ENCODE assay signal across 8 cellular contexts in the genomic region with DNA sequence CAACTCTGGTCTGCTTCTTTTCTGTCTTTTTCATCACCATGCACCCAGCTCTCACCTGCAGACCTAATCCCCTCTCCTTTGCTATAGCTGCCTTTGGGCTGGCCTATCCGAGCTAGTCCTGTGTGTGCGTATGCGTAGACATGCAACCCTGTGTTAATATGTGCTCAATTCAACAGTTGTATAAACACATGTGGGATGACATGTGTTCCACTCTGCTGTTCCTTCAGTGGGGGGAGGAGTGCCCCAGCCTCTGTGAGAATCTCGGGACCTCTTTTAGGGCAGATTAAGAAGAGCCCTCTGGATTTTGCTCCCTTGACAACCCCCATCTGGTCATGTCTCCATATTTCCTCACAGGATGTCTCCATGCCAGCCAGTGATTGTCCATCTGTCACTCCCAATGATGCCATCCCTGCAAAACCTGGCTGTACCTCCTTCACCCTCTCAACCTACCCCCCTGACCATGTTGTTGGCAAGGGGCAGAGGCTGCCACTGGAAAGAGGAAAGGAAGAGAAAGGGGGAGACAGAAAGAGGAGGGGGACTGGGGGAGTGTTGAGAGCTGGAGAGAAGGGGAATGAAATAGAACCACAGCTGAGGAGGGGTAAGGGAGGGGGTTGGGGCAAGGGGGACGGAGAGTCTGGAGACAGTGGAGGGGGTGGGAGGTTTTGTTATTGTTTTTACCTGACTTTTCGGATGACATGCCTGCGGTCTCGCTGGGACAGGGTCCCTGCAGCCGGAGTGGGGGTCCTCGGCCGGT. TPM values are rescaled to one million over a fixed set of nuclear protein-coding genes. Genes with fewer than 3 reads are reported as not detected.
A peak's percentile ranks its signal among the peaks of the same experiment; 100 is the strongest.
DNase-seq lines count a peak whose midpoint lies in the region; ATAC-seq and TF ChIP-seq lines count a peak whose summit lies in the region.
"Had no signal": no experiment of that assay in that cellular context is flagged by ENCODE, and none has a peak within 500 bp of the region (broad histone marks: within the 10 kb centered on the region; RNA-seq: fewer than 3 reads in every experiment).

No MANE protein-coding gene starts in this region.

- H3K9me3 ChIP-seq in HUES48 (ENCODE audit: control insufficient read depth, insufficient read depth, low read length) (no peaks in the 10 kb centered on the region), iPS-18a (ENCODE audit: control insufficient read depth, low read depth, low read length) (no peaks in the 10 kb centered on the region), body of pancreas (no peaks in the 10 kb centered on the region)

- no peak for TF ChIP-seq CTCF in body of pancreas (IDR thresholded peaks at IDR 0.05)

- H3K27ac ChIP-seq in HUES48 (ENCODE audit: low read depth, low read length) = no peak overlapping the region
- H3K27ac ChIP-seq in iPS-18a (ENCODE audit: low read length) = no peak overlapping the region
- H3K27ac ChIP-seq in substantia nigra (ENCODE audit: low read depth, low read length, poor library complexity, severe bottlenecking) = peak overlapping the region; percentile 76
- no peak overlapping the region for H3K27ac ChIP-seq in body of pancreas

- no peak for DNase-seq in activated naive CD8-positive, alpha-beta T cell treated with anti-CD3 and anti-CD28 coated beads for 36 hours
- DNase-seq in substantia nigra (lab: John Stamatoyannopoulos, UW) (peak in 7 of 49 donors; percentile 24 to 57 (median 47)), HK-2 (ENCODE audit: unreplicated experiment) (no peak), body of pancreas (no peak)
- DNase-seq: mammary epithelial cell had no signal

- intact Hi-C loops in body of pancreas (cut with DNase I) = no loop called here

- H3K27me3 ChIP-seq in HUES48 (ENCODE audit: control insufficient read depth, insufficient read depth, low read length) (peaks cover 41% of the 10 kb centered on the region), iPS-18a (ENCODE audit: control insufficient read depth, insufficient read depth, low read length) (peaks cover 35% of the 10 kb centered on the region), body of pancreas (peaks cover 0 to 8% of the 10 kb centered on the region in 2 donors)

- peaks cover 33% of the 10 kb centered on the region for H3K4me1 ChIP-seq in HUES48 (ENCODE audit: control insufficient read depth, insufficient read depth, low read length)
- H3K4me1 ChIP-seq in iPS-18a (ENCODE audit: control insufficient read depth, low read depth, low read length) = peaks cover 27% of the 10 kb centered on the region
- peaks cover 39% of the 10 kb centered on the region for H3K4me1 ChIP-seq in body of pancreas

- peaks cover 7% of the 10 kb centered on the region for H3K36me3 Mint-ChIP-seq in activated naive CD8-positive, alpha-beta T cell treated with anti-CD3 and anti-CD28 coated beads for 36 hours

- peaks cover 56% of the 10 kb centered on the region for H3K4me1 Mint-ChIP-seq in activated naive CD8-positive, alpha-beta T cell treated with anti-CD3 and anti-CD28 coated beads for 36 hours

- WGBS in body of pancreas, 2 donors = 34 to 49% methylated on average over 11 of the region's 11 CpGs

- H3K9me3 Mint-ChIP-seq in activated naive CD8-positive, alpha-beta T cell treated with anti-CD3 and anti-CD28 coated beads for 36 hours = no peaks in the 10 kb centered on the region

- ATAC-seq in body of pancreas (no peak), GM21576 (IDR thresholded peaks at IDR 0.05; ENCODE audit: unreplicated experiment) (no peak)

- peaks cover 21% of the 10 kb centered on the region for H3K27me3 Mint-ChIP-seq in activated naive CD8-positive, alpha-beta T cell treated with anti-CD3 and anti-CD28 coated beads for 36 hours

- peak overlapping the region; percentile 36; the same call in 1 of the 2 replicates for H3K4me3 ChIP-seq in HUES48 (ENCODE audit: low read depth, low read length)
- peak overlapping the region; percentile 47 for H3K4me3 ChIP-seq in iPS-18a (ENCODE audit: low read length)
- H3K4me3 ChIP-seq in body of pancreas = no peak overlapping the region

- H3K9ac ChIP-seq in HUES48 (ENCODE audit: low read depth, low read length) (no peak overlapping the region), iPS-18a (ENCODE audit: low read length) (no peak overlapping the region)

- H3K27ac Mint-ChIP-seq in activated naive CD8-positive, alpha-beta T cell treated with anti-CD3 and anti-CD28 coated beads for 36 hours = peak overlapping the region; percentile 18

- H3K4me3 Mint-ChIP-seq in activated naive CD8-positive, alpha-beta T cell treated with anti-CD3 and anti-CD28 coated beads for 36 hours = peak overlapping the region; percentile 69

- H3K36me3 ChIP-seq in HUES48 (ENCODE audit: control insufficient read depth, insufficient read depth, low read length) (peaks cover 8% of the 10 kb centered on the region), iPS-18a (ENCODE audit: control insufficient read depth, low read depth, low read length) (peaks cover 5% of the 10 kb centered on the region), body of pancreas (replicated peaks in 1 of 2; ENCODE audit: insufficient read depth in 1 of 2, low read depth in 2 of 2) (no peaks in the 10 kb centered on the region)

- no peak for TF ChIP-seq POLR2A in body of pancreas (IDR thresholded peaks at IDR 0.05)

RNA-seq across cellular contexts. Expression of gene PRRT1, which starts 0.4 kb away (rescaled TPM):
- 1 to 10 TPM; 1.4 to 1.5 TPM for total RNA-seq in activated naive CD8-positive, alpha-beta T cell treated with anti-CD3 and anti-CD28 coated beads for 36 hours
- not detected for total RNA-seq in body of pancreas

RNA-seq across cellular contexts. Expression of gene PPT2, which starts 2.6 kb away (rescaled TPM):
- 10 to 100 TPM; 19.5 to 24.4 TPM for total RNA-seq in activated naive CD8-positive, alpha-beta T cell treated with anti-CD3 and anti-CD28 coated beads for 36 hours
- 1 to 10 TPM; 3.6 to 9.9 TPM for total RNA-seq in body of pancreas

RNA-seq across cellular contexts. Expression of gene EGFL8, which starts 13.1 kb away (rescaled TPM):
- total RNA-seq in activated naive CD8-positive, alpha-beta T cell treated with anti-CD3 and anti-CD28 coated beads for 36 hours = 10 to 100 TPM; 12.8 to 14.0 TPM
- total RNA-seq in body of pancreas = 1 to 10 TPM; 5.7 to 6.9 TPM

RNA-seq across cellular contexts. Expression of gene FKBPL, which starts 21.2 kb away (rescaled TPM):
- 1 to 10 TPM; 5.8 to 6.8 TPM for total RNA-seq in activated naive CD8-positive, alpha-beta T cell treated with anti-CD3 and anti-CD28 coated beads for 36 hours
- 1 to 10 TPM; 1.0 to 1.6 TPM for total RNA-seq in body of pancreas

RNA-seq across cellular contexts. Expression of gene ATF6B, which starts 23.3 kb away (rescaled TPM):
- total RNA-seq in activated naive CD8-positive, alpha-beta T cell treated with anti-CD3 and anti-CD28 coated beads for 36 hours = 10 to 100 TPM; 50.4 to 53.5 TPM
- total RNA-seq in body of pancreas = 10 to 100 TPM; 26.5 to 32.3 TPM

Comparison
In these comparisons a context has a peak if more than half of its experiments do, and no peak if none do; other contexts are left out.
1. H3K4me3 ChIP-seq: peak in HUES48 (single experiment) and iPS-18a (single experiment); none in body of pancreas (0 of 2).